In the genomic region with DNA sequence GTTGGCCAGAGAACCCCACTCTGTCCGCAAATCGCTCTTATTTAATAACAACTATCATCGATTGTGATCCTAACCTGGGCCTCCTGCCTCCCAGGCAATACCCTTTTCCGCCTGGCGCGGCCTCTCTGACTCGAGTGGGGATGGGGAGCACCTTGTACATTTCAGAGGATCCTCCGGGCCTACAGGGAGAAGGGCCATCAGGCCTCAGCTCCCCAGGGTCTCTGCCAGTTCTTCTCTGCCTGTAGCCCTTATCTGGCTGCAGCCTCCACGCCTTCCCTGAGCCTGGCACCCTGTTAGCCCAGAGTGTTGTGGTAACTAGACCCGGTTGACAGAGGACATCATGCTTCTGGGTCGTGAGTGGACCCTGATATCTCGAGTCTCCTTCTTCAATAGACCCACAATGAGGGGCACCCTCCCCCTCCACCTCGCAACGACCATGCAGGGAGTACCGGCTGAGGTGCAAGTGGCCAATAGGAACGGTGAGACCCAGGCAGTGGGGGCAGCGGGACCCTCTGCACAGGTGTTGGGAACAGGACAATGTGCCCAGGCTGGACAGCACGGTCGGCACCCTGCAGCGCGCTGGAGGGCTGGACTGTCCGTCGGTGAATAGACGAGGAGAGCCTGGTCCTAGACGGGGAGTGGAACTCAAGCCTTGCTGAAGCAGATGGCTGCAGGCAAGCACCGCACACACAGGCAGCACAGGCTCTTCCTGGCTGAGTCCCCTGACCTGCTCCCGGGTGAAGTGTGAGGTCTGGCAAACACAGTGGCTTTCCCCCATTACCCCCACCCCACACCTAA, we compare ENCODE assay signal across 12 cellular contexts. TPM values are rescaled to one million over a fixed set of nuclear protein-coding genes. Genes with fewer than 3 reads are reported as not detected.
A peak's percentile ranks its signal among the peaks of the same experiment; 100 is the strongest.
DNase-seq lines count a peak whose midpoint lies in the region; ATAC-seq, FAIRE-seq and TF ChIP-seq lines count a peak whose summit lies in the region.
"Had no signal": no experiment of that assay in that cellular context is flagged by ENCODE, and none has a peak within 500 bp of the region (broad histone marks: within the 10 kb centered on the region; RNA-seq: fewer than 3 reads in every experiment).

No MANE protein-coding gene starts in this region.

- H4K8ac ChIP-seq in H1 (ENCODE audit: extremely low read depth, insufficient read depth, low read length): no peak overlapping the region; the same call in 1 of the 2 replicates

- peak overlapping the region; percentile 11; the same call in 1 of the 2 replicates for H2BK20ac ChIP-seq in H1 (ENCODE audit: low read length)

- peak overlapping the region; percentile 42 for H3K4me3 Mint-ChIP-seq in CD8-positive, alpha-beta T cell
- peak overlapping the region; percentile 78 for H3K4me3 Mint-ChIP-seq in nephron progenitor cell

- FAIRE-seq in H1 (lab: Jason Lieb, UNC): no peak
- FAIRE-seq in small intestine (lab: Jason Lieb, UNC): no peak
- FAIRE-seq: H54 had no signal

- no peak for TF ChIP-seq EP300 in H1 (IDR thresholded peaks at IDR 0.05; ENCODE audit: borderline replicate concordance in 1 of 2, low read depth in 2 of 2, low read length in 2 of 2)
- no peak for TF ChIP-seq EP300 in tibial nerve (IDR thresholded peaks at IDR 0.05)

- H3K4me3 ChIP-seq in CD8-positive, alpha-beta T cell (ENCODE audit: low read depth, low read length): peak overlapping the region; percentile 64
- H3K4me3 ChIP-seq in H1 (ENCODE audit: extremely low read depth in 1 of 4, insufficient read depth in 2 of 4, low read depth in 3 of 4, low read length in 4 of 4) (peak overlapping the region; percentile 51 to 92 (median 65)), tibial nerve (peak overlapping the region in 1 of 4 donors; percentile 16), small intestine (ENCODE audit: low read depth in 1 of 2, low read length in 2 of 2) (no peak overlapping the region)

- no peaks in the 10 kb centered on the region for H3K36me3 ChIP-seq in CD8-positive, alpha-beta T cell (ENCODE audit: insufficient read depth, low read length)
- H3K36me3 ChIP-seq in H1 (ENCODE audit: control insufficient read depth in 2 of 4, insufficient read depth in 4 of 4, low read length in 3 of 4) (no peaks in the 10 kb centered on the region), tibial nerve (no peaks in the 10 kb centered on the region), small intestine (ENCODE audit: control insufficient read depth in 2 of 2, insufficient read depth in 2 of 2, low read length in 2 of 2) (no peaks in the 10 kb centered on the region)

- H4K5ac ChIP-seq in H1 (ENCODE audit: insufficient read length, low read depth, low read length): peak overlapping the region; percentile 8

- 0 out of 2 replicates have a peak overlapping the region, but pooled peaks have one; percentile 33 for H3K18ac ChIP-seq in H1 (ENCODE audit: extremely low read depth, low read length)

- 0 out of 2 replicates have a peak overlapping the region, but pooled peaks have one; percentile 36 for H2AFZ ChIP-seq in H1 (ENCODE audit: low read length)

- H2AK5ac ChIP-seq in H1 (ENCODE audit: low read depth, low read length): no peak overlapping the region

- no peak for DNase-seq in CD8-positive, alpha-beta T cell
- DNase-seq in NCI-H69 (lab: John Stamatoyannopoulos, UW): peak; percentile 22
- DNase-seq in H1 (ENCODE audit: low read depth in 1 of 2, low spot score in 2 of 2): no peak
- DNase-seq in nephron progenitor cell: no peak
- no peak for DNase-seq in tibial nerve (ENCODE audit: low spot score in 2 of 2)
- DNase-seq in central memory CD4-positive, alpha-beta T cell: no peak
- DNase-seq in NOMO-1 treated with DMSO at 0.1 percent for 48 hours (lab: John Stamatoyannopoulos, UW; ENCODE audit: unreplicated experiment): no peak
- no peak for DNase-seq in small intestine
- DNase-seq: DND-41, NCI-H1105 treated with DMSO at 0.1 percent for 48 hours had no signal

- no peak overlapping the region for H3K23ac ChIP-seq in H1 (ENCODE audit: insufficient read length)

- CTCF ChIA-PET in CD8-positive, alpha-beta T cell (lab: Charles Lee): interaction anchor here (0.7 to 9.2 kb wide), 12 partner anchors 15 to 190 kb away, joined by 3 to 114 read pairs (median 12); a partner anchor contains a TSS
- CTCF ChIA-PET in H1 (lab: Charles Lee; ENCODE audit: partially characterized antibody): interaction anchor here (0.7 to 14.1 kb wide), 11 partner anchors 7 to 77 kb away, joined by 3 to 297 read pairs (median 33); a partner anchor contains a TSS

- no peak for TF ChIP-seq RAD21 in H1 (IDR thresholded peaks at IDR 0.05 in 1 of 2, conservative IDR thresholded peaks at IDR 0.05 in 1 of 2; ENCODE audit: low read depth in 2 of 2, low read length in 2 of 2)

- no peaks in the 10 kb centered on the region for H3K79me1 ChIP-seq in H1 (ENCODE audit: low read depth, low read length)

- H2BK15ac ChIP-seq in H1 (ENCODE audit: low read length): peak overlapping the region; percentile 24; the same call in 1 of the 2 replicates

- intact Hi-C loops in CD8-positive, alpha-beta T cell (cut with DNase I, micrococcal nuclease): loop anchor here in 1 of 2 experiments (5.0 kb wide), 1 partner anchor 39 kb away; no protein-coding TSS in a partner anchor

- H3K27ac ChIP-seq in CD8-positive, alpha-beta T cell (ENCODE audit: low read depth, low read length): no peak overlapping the region
- H3K27ac ChIP-seq in H1 (ENCODE audit: low read depth, low read length) (no peak overlapping the region), tibial nerve (no peak overlapping the region), small intestine (ENCODE audit: low read depth in 1 of 2, low read length in 1 of 2) (no peak overlapping the region)

- peaks cover 13% of the 10 kb centered on the region for H3K27me3 Mint-ChIP-seq in CD8-positive, alpha-beta T cell (ENCODE audit: low read depth)
- H3K27me3 Mint-ChIP-seq in nephron progenitor cell (ENCODE audit: low read depth, poor library complexity): peaks cover 73% of the 10 kb centered on the region

- no peak overlapping the region for H3K14ac ChIP-seq in H1 (ENCODE audit: insufficient read length)

- no peak overlapping the region for H3K56ac ChIP-seq in H1 (replicated peaks; ENCODE audit: insufficient read length, low read depth, low read length)

- POLR2A ChIA-PET in CD8-positive, alpha-beta T cell (lab: Charles Lee): interaction anchor here (0.6 to 2.6 kb wide), 6 partner anchors 13 to 85 kb away, joined by 3 to 9 read pairs (median 4); no protein-coding TSS in a partner anchor
- POLR2A ChIA-PET in H1 (lab: Charles Lee; ENCODE audit: partially characterized antibody): interaction anchor here (0.8 to 4.4 kb wide), 11 partner anchors 8 to 111 kb away, joined by 3 to 36 read pairs (median 5); a partner anchor contains a TSS

- H3K79me2 ChIP-seq in H1 (ENCODE audit: control insufficient read depth in 1 of 2, insufficient read depth in 2 of 2, low read length in 2 of 2): no peaks in the 10 kb centered on the region

- H3K4me1 ChIP-seq in CD8-positive, alpha-beta T cell (ENCODE audit: insufficient read depth, low read length): peaks cover 50% of the 10 kb centered on the region
- peaks cover 6 to 23% (median 19%) of the 10 kb centered on the region in 4 experiments for H3K4me1 ChIP-seq in H1 (replicated peaks in 1 of 4; ENCODE audit: control insufficient read depth in 3 of 4, insufficient read depth in 4 of 4, low read length in 3 of 4)
- peaks cover 0 to 14% (median 5%) of the 10 kb centered on the region in 4 donors for H3K4me1 ChIP-seq in tibial nerve
- H3K4me1 ChIP-seq in small intestine (ENCODE audit: control insufficient read depth in 2 of 2, insufficient read depth in 1 of 2, low read depth in 1 of 2, low read length in 1 of 2): peaks cover 0 to 5% of the 10 kb centered on the region in 2 donors

- no peaks in the 10 kb centered on the region for H3K36me3 Mint-ChIP-seq in CD8-positive, alpha-beta T cell
- no peaks in the 10 kb centered on the region for H3K36me3 Mint-ChIP-seq in nephron progenitor cell (ENCODE audit: low read depth)

- peaks cover 8% of the 10 kb centered on the region; the same call in 1 of the 2 replicates for H3K23me2 ChIP-seq in H1 (ENCODE audit: low read depth, low read length)

- peak overlapping the region; percentile 76 to 77 for H3K4me2 ChIP-seq in H1 (ENCODE audit: insufficient read depth in 1 of 2, low read depth in 2 of 2, low read length in 2 of 2)

- H2BK12ac ChIP-seq in H1 (ENCODE audit: low read depth, low read length): peak overlapping the region; percentile 65; the same call in 1 of the 2 replicates

- 75% methylated on average over 27 of the region's 27 CpGs; no CpG with 5 or more reads in 1 of the 2 experiments for whole genome bisulfite sequencing in H1 (ENCODE audit: extremely low coverage in 1 of 2, insufficient coverage in 1 of 2, insufficient read length in 1 of 2, insufficient replicate concordance in 2 of 2, low coverage in 1 of 2, low lambda C conversion rate in 2 of 2, missing lambda C conversion rate in 1 of 2), 2 experiments
- WGBS in tibial nerve, 2 donors: 57 to 63% methylated on average over 24 to 27 of the region's 27 CpGs
- WGBS in small intestine, 3 donors: 47 to 64% (median 51%) methylated on average over 20 to 27 of the region's 27 CpGs

- H4K91ac ChIP-seq in H1 (replicated peaks; ENCODE audit: insufficient read length, low read length): peak overlapping the region; percentile 12

- TF ChIP-seq CTCF in CD8-positive, alpha-beta T cell (IDR thresholded peaks at IDR 0.05): no peak
- TF ChIP-seq CTCF in H1 (IDR thresholded peaks at IDR 0.05; ENCODE audit: control extremely low read depth in 1 of 3, insufficient read depth in 1 of 3, low read depth in 1 of 3, low read length in 3 of 3) (no peak), nephron progenitor cell (IDR thresholded peaks at IDR 0.05) (no peak), tibial nerve (IDR thresholded peaks at IDR 0.05) (no peak)

- TF ChIP-seq POLR2A in H1 (IDR thresholded peaks at IDR 0.05; ENCODE audit: control extremely low read depth in 1 of 2, low read depth in 2 of 2, low read length in 2 of 2) (no peak), tibial nerve (IDR thresholded peaks at IDR 0.05) (no peak)

- H2BK5ac ChIP-seq in H1 (ENCODE audit: low read depth, low read length): 0 out of 2 replicates have a peak overlapping the region, but pooled peaks have one; percentile 50

- no peaks in the 10 kb centered on the region for H3K9me3 Mint-ChIP-seq in CD8-positive, alpha-beta T cell
- no peaks in the 10 kb centered on the region for H3K9me3 Mint-ChIP-seq in nephron progenitor cell

- no peak overlapping the region for H3K9ac ChIP-seq in H1 (replicated peaks in 1 of 4; ENCODE audit: extremely low read depth in 1 of 4, low read depth in 3 of 4, low read length in 3 of 4)

- H3K27ac Mint-ChIP-seq in CD8-positive, alpha-beta T cell: peak overlapping the region; percentile 14
- no peak overlapping the region for H3K27ac Mint-ChIP-seq in nephron progenitor cell

- H2BK120ac ChIP-seq in H1 (replicated peaks; ENCODE audit: low read depth, low read length): no peak overlapping the region

- H3K4me1 Mint-ChIP-seq in CD8-positive, alpha-beta T cell (ENCODE audit: low read depth): peaks cover 47% of the 10 kb centered on the region
- H3K4me1 Mint-ChIP-seq in nephron progenitor cell: peaks cover 34% of the 10 kb centered on the region

- no peaks in the 10 kb centered on the region for H3K9me3 ChIP-seq in CD8-positive, alpha-beta T cell (ENCODE audit: low read length)
- no peaks in the 10 kb centered on the region for H3K9me3 ChIP-seq in H1 (ENCODE audit: insufficient read depth in 2 of 2, low read depth in 1 of 2, low read length in 1 of 2)
- H3K9me3 ChIP-seq in tibial nerve: no peaks in the 10 kb centered on the region
- H3K9me3 ChIP-seq in small intestine (ENCODE audit: control insufficient read depth, low read depth): no peaks in the 10 kb centered on the region

- no peaks in the 10 kb centered on the region for H3K27me3 ChIP-seq in CD8-positive, alpha-beta T cell (ENCODE audit: insufficient read depth, low read length)
- peaks cover 0 to 17% (median 11%) of the 10 kb centered on the region in 4 experiments; a peak in 4 of 7 replicates for H3K27me3 ChIP-seq in H1 (replicated peaks in 1 of 4; ENCODE audit: control insufficient read depth in 3 of 4, extremely low read depth in 1 of 4, insufficient read depth in 3 of 4, low read length in 3 of 4)
- peaks cover 2 to 81% of the 10 kb centered on the region in 2 donors for H3K27me3 ChIP-seq in tibial nerve
- H3K27me3 ChIP-seq in small intestine (ENCODE audit: control insufficient read depth in 2 of 2, insufficient read depth in 2 of 2, low read length in 2 of 2): peaks cover 0 to 6% of the 10 kb centered on the region in 2 donors

- no peaks in the 10 kb centered on the region for H4K20me1 ChIP-seq in H1 (replicated peaks in 1 of 2; ENCODE audit: control insufficient read depth in 1 of 2, insufficient read depth in 2 of 2, low read length in 2 of 2)

- H3K4ac ChIP-seq in H1 (replicated peaks; ENCODE audit: insufficient read length, low read depth, low read length): peak overlapping the region; percentile 42

- ATAC-seq in CD8-positive, alpha-beta T cell: no peak

RNA-seq across cellular contexts. Expression of a gene that starts 7.1 kb away (rescaled TPM):
- total RNA-seq in CD8-positive, alpha-beta T cell: 1 to 10 TPM in 1 of 2 experiments, under 1 TPM in 1; 0.33 to 1.0 TPM
- total RNA-seq in H1 (2021; fragmentation: NEBNext Ultra II Directional; extraction: Animal tissue kit (Norgen Biotek cat#: 25700)): 17.0 and 22.2 TPM in 2 replicates
- 14.2 and 22.1 TPM in 2 replicates for polyA plus RNA-seq in H1 (2011; rRNA removed)
- polyA plus RNA-seq in H1 (2011; cell fraction: cytosol; rRNA removed): 16.1 TPM
- polyA plus RNA-seq in H1 (2011; cell fraction: nucleus; rRNA removed): 35.5 TPM
- 11.8 to 18.8 TPM (median 17.2 TPM) in 4 replicates for polyA plus RNA-seq in H1 (2012, experiment 1 of 2)
- 11.2 TPM for polyA plus RNA-seq in H1 (2012, experiment 2 of 2)
- 7.4 TPM for polyA plus RNA-seq in H1 (2013, experiment 1 of 2)
- 7.6 TPM for polyA plus RNA-seq in H1 (2013, experiment 2 of 2)
- polyA minus RNA-seq in H1 (2011; rRNA and poly(A)+ RNA removed): 6.0 and 7.1 TPM in 2 replicates
- 11.9 TPM for polyA minus RNA-seq in H1 (2011; cell fraction: cytosol; rRNA and poly(A)+ RNA removed)
- 11.7 TPM for polyA minus RNA-seq in H1 (2011; cell fraction: nucleus; rRNA and poly(A)+ RNA removed)
- under 1 TPM in 1 of 4 donors, not detected in 3; under 0.01 TPM for total RNA-seq in tibial nerve
- polyA plus RNA-seq in small intestine: 100 to 1,000 TPM in 2 of 3 donors, 1 to 10 TPM in 1; 6.7 to 267 (median 121) TPM

RNA-seq across cellular contexts. Expression of a gene that starts 11.5 kb away (rescaled TPM):
- total RNA-seq in CD8-positive, alpha-beta T cell: 10 to 100 TPM in 1 of 2 experiments, 1 to 10 TPM in 1; 8.4 to 10.9 TPM
- not detected in 2 replicates for total RNA-seq in H1 (2021; fragmentation: NEBNext Ultra II Directional; extraction: Animal tissue kit (Norgen Biotek cat#: 25700))
- polyA plus RNA-seq in H1 (2011; rRNA removed): not detected in 2 replicates
- not detected for polyA plus RNA-seq in H1 (2011; cell fraction: cytosol; rRNA removed)
- polyA plus RNA-seq in H1 (2011; cell fraction: nucleus; rRNA removed): not detected
- not detected in 4 replicates for polyA plus RNA-seq in H1 (2012, experiment 1 of 2)
- not detected for polyA plus RNA-seq in H1 (2012, experiment 2 of 2)
- polyA plus RNA-seq in H1 (2013, experiment 1 of 2): not detected
- not detected for polyA plus RNA-seq in H1 (2013, experiment 2 of 2)
- polyA minus RNA-seq in H1 (2011; rRNA and poly(A)+ RNA removed): not detected in 2 replicates
- not detected for polyA minus RNA-seq in H1 (2011; cell fraction: cytosol; rRNA and poly(A)+ RNA removed)
- not detected for polyA minus RNA-seq in H1 (2011; cell fraction: nucleus; rRNA and poly(A)+ RNA removed)
- total RNA-seq in tibial nerve: not detected
- under 1 TPM in 1 of 3 donors, not detected in 2; 0.07 TPM for polyA plus RNA-seq in small intestine

RNA-seq across cellular contexts. Expression of a gene that starts 43.2 kb away (rescaled TPM):
- 100 to 1,000 TPM; 285 to 289 TPM for total RNA-seq in CD8-positive, alpha-beta T cell
- total RNA-seq in H1 (2021; fragmentation: NEBNext Ultra II Directional; extraction: Animal tissue kit (Norgen Biotek cat#: 25700)): 2.4 TPM in 1 of 2 replicates, not detected in the other
- polyA plus RNA-seq in H1 (2011; rRNA removed) (2.7 and 3.1 TPM in 2 replicates), small intestine (100 to 1,000 TPM in 1 of 3 donors, 10 to 100 TPM in 2; 31.1 to 116 (median 42.5) TPM)
- 3.6 TPM for polyA plus RNA-seq in H1 (2011; cell fraction: cytosol; rRNA removed)
- polyA plus RNA-seq in H1 (2011; cell fraction: nucleus; rRNA removed): 2.0 TPM
- 1.9 to 5.6 TPM (median 3.4 TPM) in 4 replicates for polyA plus RNA-seq in H1 (2012, experiment 1 of 2)
- 11.0 TPM for polyA plus RNA-seq in H1 (2012, experiment 2 of 2)
- 9.0 TPM for polyA plus RNA-seq in H1 (2013, experiment 1 of 2)
- 8.5 TPM for polyA plus RNA-seq in H1 (2013, experiment 2 of 2)
- 0.59 and 2.0 TPM in 2 replicates for polyA minus RNA-seq in H1 (2011; rRNA and poly(A)+ RNA removed)
- not detected for polyA minus RNA-seq in H1 (2011; cell fraction: cytosol; rRNA and poly(A)+ RNA removed)
- polyA minus RNA-seq in H1 (2011; cell fraction: nucleus; rRNA and poly(A)+ RNA removed): not detected
- 1 to 10 TPM in 1 of 4 donors, not detected in 3; 4.8 TPM for total RNA-seq in tibial nerve

RNA-seq across cellular contexts. Expression of a gene that starts 49.6 kb away (rescaled TPM):
- total RNA-seq in CD8-positive, alpha-beta T cell: not detected
- total RNA-seq in H1 (2021; fragmentation: NEBNext Ultra II Directional; extraction: Animal tissue kit (Norgen Biotek cat#: 25700)): 1,467 and 1,486 TPM in 2 replicates
- 313 and 403 TPM in 2 replicates for polyA plus RNA-seq in H1 (2011; rRNA removed)
- polyA plus RNA-seq in H1 (2011; cell fraction: cytosol; rRNA removed): 514 TPM
- 204 TPM for polyA plus RNA-seq in H1 (2011; cell fraction: nucleus; rRNA removed)
- polyA plus RNA-seq in H1 (2012, experiment 1 of 2): 820 to 1,133 TPM (median 823 TPM) in 4 replicates
- 884 TPM for polyA plus RNA-seq in H1 (2012, experiment 2 of 2)
- polyA plus RNA-seq in H1 (2013, experiment 1 of 2): 655 TPM
- 668 TPM for polyA plus RNA-seq in H1 (2013, experiment 2 of 2)
- 998 and 1,147 TPM in 2 replicates for polyA minus RNA-seq in H1 (2011; rRNA and poly(A)+ RNA removed)
- polyA minus RNA-seq in H1 (2011; cell fraction: cytosol; rRNA and poly(A)+ RNA removed): 878 TPM
- polyA minus RNA-seq in H1 (2011; cell fraction: nucleus; rRNA and poly(A)+ RNA removed): 369 TPM
- not detected for total RNA-seq in tibial nerve
- polyA plus RNA-seq in small intestine: not detected
- total RNA-seq: activated CD8-positive, alpha-beta memory T cell treated with anti-CD3 and anti-CD28 coated beads for 36 hours had no signal

RNA-seq across cellular contexts. Expression of a gene that starts 54.6 kb away (rescaled TPM):
- total RNA-seq in CD8-positive, alpha-beta T cell: 10 to 100 TPM; 28.6 to 33.8 TPM
- total RNA-seq in H1 (2021; fragmentation: NEBNext Ultra II Directional; extraction: Animal tissue kit (Norgen Biotek cat#: 25700)): 6.1 and 6.3 TPM in 2 replicates
- 10.4 and 14.8 TPM in 2 replicates for polyA plus RNA-seq in H1 (2011; rRNA removed)
- 15.3 TPM for polyA plus RNA-seq in H1 (2011; cell fraction: cytosol; rRNA removed)
- 42.2 TPM for polyA plus RNA-seq in H1 (2011; cell fraction: nucleus; rRNA removed)
- 9.8 to 12.4 TPM (median 11.7 TPM) in 4 replicates for polyA plus RNA-seq in H1 (2012, experiment 1 of 2)
- 10.1 TPM for polyA plus RNA-seq in H1 (2012, experiment 2 of 2)
- polyA plus RNA-seq in H1 (2013, experiment 1 of 2): 6.9 TPM
- polyA plus RNA-seq in H1 (2013, experiment 2 of 2): 6.1 TPM
- 7.2 and 7.3 TPM in 2 replicates for polyA minus RNA-seq in H1 (2011; rRNA and poly(A)+ RNA removed)
- 4.2 TPM for polyA minus RNA-seq in H1 (2011; cell fraction: cytosol; rRNA and poly(A)+ RNA removed)
- polyA minus RNA-seq in H1 (2011; cell fraction: nucleus; rRNA and poly(A)+ RNA removed): 14.1 TPM
- 10 to 100 TPM; 13.8 to 48.3 (median 19.7) TPM for total RNA-seq in tibial nerve
- 10 to 100 TPM in 1 of 3 donors, 1 to 10 TPM in 2; 1.1 to 20.2 (median 2.7) TPM for polyA plus RNA-seq in small intestine

Comparison
In these comparisons a context has a peak if more than half of its experiments do, and no peak if none do; other contexts are left out.
1. H3K4me3 ChIP-seq: peak in CD8-positive, alpha-beta T cell (single experiment) and H1 (4 of 4); none in small intestine (0 of 2).
2. RNA of a gene that starts 43.2 kb away (total RNA-seq): 285 to 289 TPM in CD8-positive, alpha-beta T cell; 2.4 TPM in H1 and 4.8 TPM in tibial nerve; every median in the first group is over 10 times any median in the second.